ENCODE assay signal across 9 cellular contexts in genomic region chr5:76583163-76584047, GRCh38. TPM values are rescaled to one million over a fixed set of nuclear protein-coding genes. Genes with fewer than 3 reads are reported as not detected.
DNase-seq lines count a peak whose midpoint lies in the region; ATAC-seq and TF ChIP-seq lines count a peak whose summit lies in the region.
"Had no signal": no experiment of that assay in that cellular context is flagged by ENCODE, and none has a peak within 500 bp of the region (broad histone marks: within the 10 kb centered on the region; RNA-seq: fewer than 3 reads in every experiment).

No MANE protein-coding gene starts in this region.

- no peaks in the 10 kb centered on the region for H3K9me3 ChIP-seq in left lung

- H3K4me1 ChIP-seq in left lung: peaks cover 4 to 14% of the 10 kb centered on the region in 2 donors

- no peaks in the 10 kb centered on the region for H3K27me3 Mint-ChIP-seq in activated CD4-positive, alpha-beta memory T cell treated with anti-CD3 and anti-CD28 coated beads for 36 hours

- H3K36me3 ChIP-seq in BJ (ENCODE audit: control insufficient read depth, insufficient read depth, low read length) (no peaks in the 10 kb centered on the region), left lung (no peaks in the 10 kb centered on the region)

- CTCF ChIA-PET in BJ (lab: Yijun Ruan, JAX): interaction anchor here (0.6 to 3.0 kb wide), 13 partner anchors 9 to 189 kb away, joined by 3 to 10 read pairs (median 3); no protein-coding TSS in a partner anchor
- CTCF ChIA-PET in activated CD4-positive, alpha-beta memory T cell treated with anti-CD3 and anti-CD28 coated beads for 36 hours (lab: Charles Lee): interaction anchor here (0.7 to 5.1 kb wide), 26 partner anchors 8 to 1943 kb away, joined by 3 to 44 read pairs (median 4); partner anchors contain the start of genes ENC1 and IQGAP2

- H3K27ac Mint-ChIP-seq in activated CD4-positive, alpha-beta memory T cell treated with anti-CD3 and anti-CD28 coated beads for 36 hours: no peak overlapping the region

- DNase-seq in BJ (ENCODE audit: low read depth) (no peak), HFF-Myc (ENCODE audit: extremely low read depth, low read depth) (no peak), astrocyte of the hippocampus (ENCODE audit: low read depth, low spot score) (peak; percentile 27), left lung (no peak), islet precursor cell (no peak)
- DNase-seq in activated CD4-positive, alpha-beta memory T cell treated with anti-CD3 and anti-CD28 coated beads for 36 hours: no peak
- DNase-seq: NCI-H1048 had no signal

- peak; percentile 30 for ATAC-seq in left lung
- no peak for ATAC-seq in HG02642 (IDR thresholded peaks at IDR 0.05; ENCODE audit: poor library complexity, unreplicated experiment)
- no peak for ATAC-seq in GM19455 (IDR thresholded peaks at IDR 0.05; ENCODE audit: unreplicated experiment)

- H3K9me3 Mint-ChIP-seq in activated CD4-positive, alpha-beta memory T cell treated with anti-CD3 and anti-CD28 coated beads for 36 hours: no peaks in the 10 kb centered on the region

- H3K4me1 Mint-ChIP-seq in activated CD4-positive, alpha-beta memory T cell treated with anti-CD3 and anti-CD28 coated beads for 36 hours (ENCODE audit: low read depth): peaks cover 27% of the 10 kb centered on the region

- intact Hi-C loops in left lung (cut with DNase I): no loop called here
- intact Hi-C loops in activated CD4-positive, alpha-beta memory T cell treated with anti-CD3 and anti-CD28 coated beads for 36 hours (cut with micrococcal nuclease): loop anchor here (2.0 kb wide), 1 partner anchor 245 kb away; no protein-coding TSS in a partner anchor

- no peak overlapping the region for H3K27ac ChIP-seq in left lung

- H3K27me3 ChIP-seq in BJ (ENCODE audit: control insufficient read depth, insufficient read depth, low read length) (peaks cover 7% of the 10 kb centered on the region), left lung (no peaks in the 10 kb centered on the region)

- H3K4me3 ChIP-seq in BJ (ENCODE audit: low read depth, low read length): no peak overlapping the region
- no peak overlapping the region for H3K4me3 ChIP-seq in HFF-Myc (replicated peaks; ENCODE audit: low read depth, low read length)
- no peak overlapping the region for H3K4me3 ChIP-seq in left lung

- peaks cover 6% of the 10 kb centered on the region for H3K36me3 Mint-ChIP-seq in activated CD4-positive, alpha-beta memory T cell treated with anti-CD3 and anti-CD28 coated beads for 36 hours

- POLR2A ChIA-PET in BJ (lab: Charles Lee): no interaction called here
- POLR2A ChIA-PET in activated CD4-positive, alpha-beta memory T cell treated with anti-CD3 and anti-CD28 coated beads for 36 hours (lab: Charles Lee): interaction anchor here (0.6 to 2.4 kb wide), 4 partner anchors 36 to 180 kb away, joined by 4 to 27 read pairs (median 10); no protein-coding TSS in a partner anchor

- TF ChIP-seq CTCF in BJ (IDR thresholded peaks at IDR 0.05; ENCODE audit: insufficient read depth, low read depth, low read length) (peak; percentile 33; the same call in 1 of the 2 replicates), HFF-Myc (IDR thresholded peaks at IDR 0.05; ENCODE audit: low read depth, low read length, missing control alignments) (peak; percentile 21), left lung (IDR thresholded peaks at IDR 0.05) (peak in 1 of 2 donors; percentile 39)

- H3K4me3 Mint-ChIP-seq in activated CD4-positive, alpha-beta memory T cell treated with anti-CD3 and anti-CD28 coated beads for 36 hours: no peak overlapping the region

RNA-seq across cellular contexts. Expression of gene F2RL2, which starts 39.8 kb away (rescaled TPM):
- polyA plus RNA-seq in BJ (2011; rRNA removed): 48.8 and 60.8 TPM in 2 replicates
- polyA minus RNA-seq in BJ (2011; rRNA and poly(A)+ RNA removed): 32.0 and 43.8 TPM in 2 replicates
- 1 to 10 TPM in 1 of 2 donors, under 1 TPM in 1; 0.10 to 1.8 TPM for total RNA-seq in left lung
- not detected for total RNA-seq in activated CD4-positive, alpha-beta memory T cell treated with anti-CD3 and anti-CD28 coated beads for 36 hours
